Comparison of ENCODE assay signal across 33 cellular contexts in the genomic region with DNA sequence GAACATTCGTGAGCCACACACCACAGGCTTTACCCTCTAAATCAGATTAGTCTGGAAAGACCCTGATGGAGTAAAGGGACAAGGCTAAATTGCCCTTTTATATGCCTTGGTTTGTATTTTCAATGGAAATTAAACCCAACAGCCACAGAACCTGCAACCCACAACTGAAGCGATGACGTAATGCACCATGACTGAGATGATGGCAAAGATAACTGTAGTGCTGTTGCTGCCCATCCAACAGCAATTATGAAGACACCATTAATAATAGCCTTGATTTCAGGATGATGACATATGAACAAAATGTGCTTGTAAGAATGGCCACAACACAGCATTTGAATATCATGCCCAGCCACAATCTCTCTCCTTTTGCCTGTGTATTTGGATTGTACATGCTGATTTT. TPM values are rescaled to one million over a fixed set of nuclear protein-coding genes. Genes with fewer than 3 reads are reported as not detected.
"Had no signal": no experiment of that assay in that cellular context is flagged by ENCODE, and none has a peak within 500 bp of the region (broad histone marks: within the 10 kb centered on the region; RNA-seq: fewer than 3 reads in every experiment).

No MANE protein-coding gene starts in this region.

- H3K36me3 ChIP-seq: brain microvascular endothelial cell, colonic mucosa, MG63 had no signal

- H3K4me1 ChIP-seq: colonic mucosa had no signal

- H3K4me3 ChIP-seq: colonic mucosa, MG63 had no signal

- DNase-seq: activated CD4-positive, alpha-beta T cell treated with anti-CD3 and anti-CD28 coated beads for 36 hours; activated CD4-positive, alpha-beta T cell treated with anti-CD3 and anti-CD28 coated beads, Interleukin-2, amount 10 ng/mL, durations not matched to agents 7 days and 5 days; activated CD4-positive, alpha-beta T cell treated with anti-CD3 and anti-CD28 coated beads, Interleukin-2, amount 50 U/mL, for 48 hours; activated CD8-positive, alpha-beta memory T cell treated with anti-CD3 and anti-CD28 coated beads, Interleukin-2, amount 50 U/mL, for 4 hours; activated CD8-positive, alpha-beta T cell treated with anti-CD3 and anti-CD28 coated beads, Interleukin-2, amount 10 ng/mL, durations not matched to agents 7 days and 5 days; activated effector memory CD4-positive, alpha-beta T cell treated with Interleukin-2 at 50 U/mL for 16 hours; activated naive CD4-positive, alpha-beta T cell treated with anti-CD3 and anti-CD28 coated beads, Interleukin-2, amount 10 ng/mL, durations not matched to agents 7 days and 5 days; activated naive CD8-positive, alpha-beta T cell treated with anti-CD3 and anti-CD28 coated beads, Interleukin-2, amount 50 U/mL, for 24 hours; activated T-cell treated with anti-CD3 and anti-CD28 coated beads for 4 hours; activated T-cell treated with anti-CD3 and anti-CD28 coated beads, Interleukin-2, amount 50 U/mL, for 4 hours; amniotic stem cell; aorta; brain microvascular endothelial cell; colonic mucosa; MG63; NCI-H1105; NCI-H1417 treated with DMSO at 0.1 percent for 48 hours; NCI-H187 treated with DMSO at 0.1 percent for 48 hours; NCI-H2081; NCI-H345; NCI-H524 treated with DMSO at 0.1 percent for 48 hours; RPMI8226; SHP77 treated with DMSO at 0.1 percent for 48 hours; T1000 had no signal

- H3K9me3 ChIP-seq: colonic mucosa, MG63 had no signal

- H3K27ac ChIP-seq: brain microvascular endothelial cell, colonic mucosa had no signal

- H3K27me3 ChIP-seq: brain microvascular endothelial cell, colonic mucosa, MG63 had no signal

- ATAC-seq: activated CD4-positive, alpha-beta T cell treated with anti-CD3 and anti-CD28 coated beads for 36 hours; activated CD4-positive, CD25-positive, alpha-beta regulatory T cell treated with anti-CD3 and anti-CD28 coated beads, Interleukin-2, amount 50 U/mL, for 24 hours; activated CD8-positive, alpha-beta T cell treated with anti-CD3 and anti-CD28 coated beads, Interleukin-2, amount 10 ng/mL, durations not matched to agents 7 days and 5 days; activated naive CD8-positive, alpha-beta T cell treated with anti-CD3 and anti-CD28 coated beads, Interleukin-2, amount 50 U/mL, for 24 hours; activated T-cell treated with anti-CD3 and anti-CD28 coated beads, Interleukin-2, amount 50 U/mL, for 4 hours; Panc1; WTC11 had no signal

RNA-seq across cellular contexts. Expression of a gene that starts 22.3 kb away (rescaled TPM):
- total RNA-seq: activated CD4-positive, alpha-beta T cell treated with anti-CD3 and anti-CD28 coated beads for 36 hours; activated CD4-positive, alpha-beta T cell treated with anti-CD3 and anti-CD28 coated beads, Interleukin-2, amount 10 ng/mL, durations not matched to agents 7 days and 5 days; activated CD8-positive, alpha-beta T cell treated with anti-CD3 and anti-CD28 coated beads, Interleukin-2, amount 10 ng/mL, durations not matched to agents 7 days and 5 days; activated T-cell treated with anti-CD3 and anti-CD28 coated beads, Interleukin-2, amount 50 U/mL, for 4 hours; activated T-helper 1 cell treated with anti-CD3 and anti-CD28 coated beads, Interleukin-12 subunit alpha, Interleukin-12 subunit beta, Interleukin-2, Interleukin-4 antibody, amounts not matched to agents 30 ng/mL and 10 ng/mL and 1 ng/mL, durations not matched to agents 14 hours and 24 hours and 36 hours; aorta; chondrocyte; colonic mucosa; NCI-H460; SK-MEL-5; T-helper 1 cell treated with Interleukin-12 subunit alpha and Interleukin-12 subunit beta and Interleukin-4 antibody, amounts not matched to agents 30 ng/mL and 1 ng/mL, for 36 hours; T-helper 2 cell treated with Interferon-gamma antibody and Interleukin-4, amounts not matched to agents 100 ng/mL and 5 ng/mL, for 36 hours; WTC11 had no signal
- polyA plus RNA-seq: aorta had no signal
